1 cellular context compared by ENCODE assay signal in genomic region chr21:45964649-45965048, GRCh38.
TF ChIP-seq lines count a peak whose summit lies in the region.

No MANE protein-coding gene starts in this region.

TF ChIP-seq in HEK293, 187 proteins besides CTCF, POLR2A, EP300 and RAD21 (continued from another document):
- TF ChIP-seq ZNF610 (tag by site-specific recombination; IDR thresholded peaks at IDR 0.05; ENCODE audit: borderline replicate concordance): no peak
